1 cellular context compared by ENCODE assay signal in genomic region chr19:18416778-18417249, GRCh38.
A peak's percentile ranks its signal among the peaks of the same experiment; 100 is the strongest.
TF ChIP-seq lines count a peak whose summit lies in the region.

No MANE protein-coding gene starts in this region.

TF ChIP-seq in HEK293, 187 proteins besides CTCF, POLR2A, EP300 and RAD21 (continued from another document):
- no peak for TF ChIP-seq ZBTB6 (tag by site-specific recombination; IDR thresholded peaks at IDR 0.05)
- TF ChIP-seq ZNF274 (IDR thresholded peaks at IDR 0.05; ENCODE audit: low read length): no peak
- TF ChIP-seq ZNF274 (tag by site-specific recombination; IDR thresholded peaks at IDR 0.05; ENCODE audit: borderline replicate concordance): no peak
- no peak for TF ChIP-seq ZNF350 (tag by site-specific recombination; IDR thresholded peaks at IDR 0.05)
- TF ChIP-seq ZIC2 (tag by site-specific recombination; IDR thresholded peaks at IDR 0.05): no peak
- TF ChIP-seq RBAK (tag by site-specific recombination; IDR thresholded peaks at IDR 0.05): no peak
- no peak for TF ChIP-seq ZNF223 (tag by site-specific recombination; IDR thresholded peaks at IDR 0.05)
- TF ChIP-seq ZSCAN4 (tag by site-specific recombination; IDR thresholded peaks at IDR 0.05): no peak
- no peak for TF ChIP-seq ZBTB49 (tag by site-specific recombination; IDR thresholded peaks at IDR 0.05; ENCODE audit: low read depth)
- peak; percentile 31; the same call in 1 of the 2 replicates for TF ChIP-seq KLF16 (tag by site-specific recombination; IDR thresholded peaks at IDR 0.05)
- no peak for TF ChIP-seq ZNF624 (tag by site-specific recombination; IDR thresholded peaks at IDR 0.05)
- 0 out of 2 replicates have a peak, but pooled peaks have one; percentile 30 for TF ChIP-seq ZNF157 (tag by site-specific recombination; IDR thresholded peaks at IDR 0.05)
- TF ChIP-seq YY1 (tag by site-specific recombination; IDR thresholded peaks at IDR 0.05): no peak
- TF ChIP-seq ZNF530 (tag by site-specific recombination; IDR thresholded peaks at IDR 0.05; ENCODE audit: low read depth): no peak
- no peak for TF ChIP-seq ZNF658 (tag by site-specific recombination; IDR thresholded peaks at IDR 0.05)
- no peak for TF ChIP-seq ZNF2 (tag by site-specific recombination; IDR thresholded peaks at IDR 0.05)
TF ChIP-seq in HEK293: peak in this region for 30.
